Comparison of ENCODE assay signal across 10 cellular contexts in genomic region chr11:67278939-67279588, GRCh38. TPM values are rescaled to one million over a fixed set of nuclear protein-coding genes. Genes with fewer than 3 reads are reported as not detected.
DNase-seq lines count a peak whose midpoint lies in the region; ATAC-seq, FAIRE-seq and TF ChIP-seq lines count a peak whose summit lies in the region.
"Had no signal": no experiment of that assay in that cellular context is flagged by ENCODE, and none has a peak within 500 bp of the region (broad histone marks: within the 10 kb centered on the region; RNA-seq: fewer than 3 reads in every experiment).

No MANE protein-coding gene starts in this region.

- no peak for FAIRE-seq in urothelium cell line (lab: Jason Lieb, UNC)

- intact Hi-C loops in breast epithelium (cut with DNase I; ENCODE audit: low total_unique reads) (no loop called here), MCF 10A (cut with micrococcal nuclease) (no loop called here), mucosa of descending colon (cut with DNase I, micrococcal nuclease) (no loop called here), transverse colon (cut with DNase I; ENCODE audit: low total_unique reads) (loop anchor here (10.0 kb wide), 1 partner anchor 644 kb away; the partner anchor contains the start of gene RBM4)

- H3K4me3 ChIP-seq in breast epithelium (no peak overlapping the region), mucosa of descending colon (no peak overlapping the region), transverse colon (no peak overlapping the region)
- H3K4me3 ChIP-seq: cardiac muscle cell had no signal

- no peak overlapping the region for H3K27ac Mint-ChIP-seq in MCF 10A (ENCODE audit: low read depth, unreplicated experiment)
- peak overlapping the region; percentile 92 for H3K27ac Mint-ChIP-seq in activated naive CD8-positive, alpha-beta T cell

- TF ChIP-seq EP300 in transverse colon (IDR thresholded peaks at IDR 0.05; ENCODE audit: low read depth): no peak

- H3K9me3 Mint-ChIP-seq in MCF 10A (ENCODE audit: unreplicated experiment): no peaks in the 10 kb centered on the region
- H3K9me3 Mint-ChIP-seq in activated naive CD8-positive, alpha-beta T cell (ENCODE audit: low read depth): no peaks in the 10 kb centered on the region

- H3K9me3 ChIP-seq in breast epithelium (no peaks in the 10 kb centered on the region), mucosa of descending colon (no peaks in the 10 kb centered on the region), transverse colon (no peaks in the 10 kb centered on the region)

- TF ChIP-seq POLR2A in breast epithelium (IDR thresholded peaks at IDR 0.05): no peak
- no peak for TF ChIP-seq POLR2A in transverse colon (IDR thresholded peaks at IDR 0.05)

- H3K36me3 ChIP-seq in breast epithelium (peaks cover 22% of the 10 kb centered on the region), mucosa of descending colon (ENCODE audit: low read depth) (peaks cover 12% of the 10 kb centered on the region), transverse colon (peaks cover 2 to 51% (median 26%) of the 10 kb centered on the region in 4 donors)

- peak overlapping the region; percentile 92 to 98 for H3K27ac ChIP-seq in breast epithelium
- peak overlapping the region; percentile 95 to 98 (median 97) for H3K27ac ChIP-seq in transverse colon
- H3K27ac ChIP-seq: cardiac muscle cell had no signal

- POLR2A ChIA-PET in MCF 10A (lab: Yijun Ruan, JAX): interaction anchor here (0.8 to 1.9 kb wide), 2 partner anchors 9 to 39 kb away, joined by 4 to 6 read pairs; no protein-coding TSS in a partner anchor

- H3K27me3 ChIP-seq in breast epithelium (no peaks in the 10 kb centered on the region), transverse colon (no peaks in the 10 kb centered on the region)
- H3K27me3 ChIP-seq: cardiac muscle cell had no signal

- in situ Hi-C loops in transverse colon (cut with MboI; ENCODE audit: low pct_ligation_motif_present in 1 of 4, low pct_unique_long_range_greater_than_20kb in 1 of 4, low sequenced_read_pairs in 3 of 4): no loop called here

- H3K4me1 Mint-ChIP-seq in MCF 10A (ENCODE audit: insufficient read depth, unreplicated experiment): no peaks in the 10 kb centered on the region
- peaks cover 59% of the 10 kb centered on the region for H3K4me1 Mint-ChIP-seq in activated naive CD8-positive, alpha-beta T cell (ENCODE audit: low read depth)

- peaks cover 31% of the 10 kb centered on the region for H3K36me3 Mint-ChIP-seq in MCF 10A (ENCODE audit: insufficient read depth, unreplicated experiment)
- H3K36me3 Mint-ChIP-seq in activated naive CD8-positive, alpha-beta T cell: peaks cover 2% of the 10 kb centered on the region

- H3K4me1 ChIP-seq in breast epithelium (peaks cover 32 to 33% of the 10 kb centered on the region in 2 donors), mucosa of descending colon (ENCODE audit: low read depth) (peaks cover 41% of the 10 kb centered on the region), transverse colon (peaks cover 33 to 51% (median 43%) of the 10 kb centered on the region in 4 donors)

- ATAC-seq in mucosa of descending colon (no peak), HG02642 (IDR thresholded peaks at IDR 0.05; ENCODE audit: poor library complexity, unreplicated experiment) (no peak)
- no peak for ATAC-seq in activated CD4-positive, CD25-positive, alpha-beta regulatory T cell treated with anti-CD3 and anti-CD28 coated beads, Interleukin-2, amount 50 U/mL, for 24 hours

- BruUV-seq in MCF 10A (replicated peaks; lab: Mats Ljungman, UMichigan): no TSS peak

- no peak for TF ChIP-seq CTCF in breast epithelium (IDR thresholded peaks at IDR 0.05)
- TF ChIP-seq CTCF in MCF 10A (IDR thresholded peaks at IDR 0.05; ENCODE audit: unreplicated experiment): no peak
- no peak for TF ChIP-seq CTCF in mucosa of descending colon (IDR thresholded peaks at IDR 0.05)
- TF ChIP-seq CTCF in transverse colon (IDR thresholded peaks at IDR 0.05): no peak

- no peak overlapping the region for H3K4me3 Mint-ChIP-seq in MCF 10A (ENCODE audit: unreplicated experiment)
- H3K4me3 Mint-ChIP-seq in activated naive CD8-positive, alpha-beta T cell: peak overlapping the region; percentile 40

- no peaks in the 10 kb centered on the region for H3K27me3 Mint-ChIP-seq in MCF 10A (ENCODE audit: insufficient read depth, unreplicated experiment)
- H3K27me3 Mint-ChIP-seq in activated naive CD8-positive, alpha-beta T cell: no peaks in the 10 kb centered on the region

- DNase-seq in breast epithelium (ENCODE audit: low spot score in 2 of 2) (no peak), MCF 10A (ENCODE audit: unreplicated experiment) (no peak), mucosa of descending colon (peak in 2 of 3 donors; percentile 21 to 48), transverse colon (no peak), urothelium cell line (ENCODE audit: low spot score) (no peak)
- DNase-seq: NCI-H510A had no signal

- 81 to 100% methylated on average over 2 to 14 of the region's 14 CpGs for WGBS in transverse colon (ENCODE audit: low coverage in 1 of 2), 2 donors

- CTCF ChIA-PET in MCF 10A (lab: Yijun Ruan, JAX): no interaction called here

RNA-seq across cellular contexts. Expression of gene ANKRD13D, which starts 10.0 kb away (rescaled TPM):
- total RNA-seq in breast epithelium (10 to 100 TPM; 23.7 to 51.8 (median 40.7) TPM), MCF 10A (2022) (39.7 and 46.2 TPM in 2 replicates), mucosa of descending colon (10 to 100 TPM; 20.0 to 46.3 (median 26.7) TPM), transverse colon (100 to 1,000 TPM in 1 of 4 donors, 10 to 100 TPM in 3; 19.7 to 194 (median 54.5) TPM)

RNA-seq across cellular contexts. Expression of gene GRK2, which starts 12.8 kb away (rescaled TPM):
- total RNA-seq in breast epithelium (10 to 100 TPM; 41.1 to 52.8 (median 52.1) TPM), MCF 10A (2022) (48.1 and 50.1 TPM in 2 replicates), mucosa of descending colon (100 to 1,000 TPM in 2 of 3 donors, 10 to 100 TPM in 1; 86.8 to 114 (median 106) TPM), transverse colon (100 to 1,000 TPM; 104 to 294 (median 160) TPM)

RNA-seq across cellular contexts. Expression of gene SSH3, which starts 24.3 kb away (rescaled TPM):
- total RNA-seq in breast epithelium (10 to 100 TPM; 28.8 to 55.2 (median 34.4) TPM), MCF 10A (2022) (31.7 and 38.0 TPM in 2 replicates), mucosa of descending colon (10 to 100 TPM; 55.8 to 87.0 (median 57.6) TPM), transverse colon (100 to 1,000 TPM in 2 of 4 donors, 10 to 100 TPM in 2; 73.0 to 174 (median 123) TPM)

Comparison
In these comparisons a context has a peak if more than half of its experiments do, and no peak if none do; other contexts are left out.
1. DNase-seq: peak in mucosa of descending colon (2 of 3); none in breast epithelium (0 of 2), MCF 10A (single experiment), transverse colon (single experiment) and urothelium cell line (single experiment).